In the genomic region with DNA sequence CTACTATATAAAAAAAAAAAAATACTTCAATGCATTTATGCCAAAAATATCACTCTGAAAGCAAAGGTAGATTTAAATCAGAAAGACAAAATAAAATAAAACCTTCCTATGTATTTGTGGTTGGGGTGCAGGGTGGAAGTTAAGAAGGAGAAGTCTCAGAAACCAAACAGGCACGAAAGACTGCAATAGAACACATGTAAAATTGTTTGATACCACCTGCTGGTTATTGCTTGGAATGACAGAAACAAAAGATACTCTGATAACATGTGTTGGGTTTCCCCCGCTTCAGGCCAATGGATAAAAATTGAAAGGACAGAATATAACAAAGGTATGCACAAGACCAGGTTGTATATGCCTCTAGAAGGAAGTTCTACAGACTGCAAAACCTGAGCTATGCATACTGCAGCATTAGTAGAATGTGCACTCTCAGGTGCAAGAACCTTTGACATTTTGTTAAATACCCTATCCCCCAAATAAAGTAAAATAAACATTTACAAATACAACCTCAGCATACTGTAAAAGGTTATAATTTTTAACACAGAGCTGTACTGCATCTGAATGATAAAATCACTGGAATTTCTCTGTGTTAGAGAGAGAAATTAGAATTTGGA, we compare ENCODE assay signal across 8 cellular contexts.
DNase-seq lines count a peak whose midpoint lies in the region; ATAC-seq and TF ChIP-seq lines count a peak whose summit lies in the region.

No MANE protein-coding gene starts in this region.

- H3K79me2 ChIP-seq in smooth muscle cell (ENCODE audit: low read depth) = no peaks in the 10 kb centered on the region

- intact Hi-C loops in heart right ventricle (cut with DNase I) (loop anchor here in 7 of 10 donors (5.0 to 10.0 kb wide), 9 partner anchors 716 to 1516 kb away; no protein-coding TSS in a partner anchor), Right ventricle myocardium superior (cut with DNase I) (loop anchor here (10.0 kb wide), 2 partner anchors 726 to 816 kb away; no protein-coding TSS in a partner anchor)
- intact Hi-C loops in activated CD4-positive, alpha-beta T cell treated with anti-CD3 and anti-CD28 coated beads, Interleukin-2, amount 10 ng/mL, durations not matched to agents 24 days and 14 days (cut with micrococcal nuclease) = loop anchor here (5.0 kb wide), 1 partner anchor 1509 kb away; no protein-coding TSS in a partner anchor

- H3K4me3 ChIP-seq in heart right ventricle (no peak overlapping the region), smooth muscle cell (no peak overlapping the region)

- no peaks in the 10 kb centered on the region for H4K20me1 ChIP-seq in smooth muscle cell (ENCODE audit: low read depth)

- no peak overlapping the region for H3K9ac ChIP-seq in smooth muscle cell (ENCODE audit: low read depth)

- H3K9me3 Mint-ChIP-seq in endothelial cell (ENCODE audit: unreplicated experiment) = peaks cover 7% of the 10 kb centered on the region
- H3K9me3 Mint-ChIP-seq in activated CD4-positive, alpha-beta T cell treated with anti-CD3 and anti-CD28 coated beads, Interleukin-2, amount 10 ng/mL, durations not matched to agents 24 days and 14 days = no peaks in the 10 kb centered on the region

- TF ChIP-seq CTCF in heart right ventricle (IDR thresholded peaks at IDR 0.05) (peak in 8 of 9 donors; percentile 5 to 56 (median 44)), endothelial cell (IDR thresholded peaks at IDR 0.05; ENCODE audit: unreplicated experiment) (peak; percentile 41), smooth muscle cell (IDR thresholded peaks at IDR 0.05; ENCODE audit: borderline replicate concordance, insufficient read depth, poor library complexity, severe bottlenecking) (peak; percentile 43)

- 21 to 33% methylated on average over 2 of the region's 2 CpGs for WGBS in heart right ventricle, 2 donors
- 68% methylated on average over 2 of the region's 2 CpGs for WGBS in smooth muscle cell (ENCODE audit: low lambda C conversion rate)

- H3K27ac ChIP-seq in heart right ventricle (no peak overlapping the region), smooth muscle cell (ENCODE audit: low read depth) (no peak overlapping the region)

- DNase-seq in heart right ventricle (no peak), Right ventricle myocardium superior (no peak), NCI-H748 (lab: John Stamatoyannopoulos, UW; ENCODE audit: unreplicated experiment) (peak; percentile 6), endothelial cell (ENCODE audit: low spot score) (no peak), smooth muscle cell (lab: John Stamatoyannopoulos, UW; ENCODE audit: unreplicated experiment) (no peak), DMS79 treated with DMSO at 0.1 percent for 48 hours (lab: John Stamatoyannopoulos, UW) (no peak)
- no peak for DNase-seq in activated CD4-positive, alpha-beta T cell treated with anti-CD3 and anti-CD28 coated beads, Interleukin-2, amount 10 ng/mL, durations not matched to agents 24 days and 14 days

- H3K4me3 Mint-ChIP-seq in endothelial cell (ENCODE audit: unreplicated experiment) = no peak overlapping the region
- no peak overlapping the region for H3K4me3 Mint-ChIP-seq in activated CD4-positive, alpha-beta T cell treated with anti-CD3 and anti-CD28 coated beads, Interleukin-2, amount 10 ng/mL, durations not matched to agents 24 days and 14 days

- no peaks in the 10 kb centered on the region for H3K27me3 Mint-ChIP-seq in endothelial cell (ENCODE audit: unreplicated experiment)
- H3K27me3 Mint-ChIP-seq in activated CD4-positive, alpha-beta T cell treated with anti-CD3 and anti-CD28 coated beads, Interleukin-2, amount 10 ng/mL, durations not matched to agents 24 days and 14 days = no peaks in the 10 kb centered on the region

- H3K27me3 ChIP-seq in heart right ventricle = no peaks in the 10 kb centered on the region
- H3K27me3 ChIP-seq in smooth muscle cell (ENCODE audit: low read depth) = no peaks in the 10 kb centered on the region

- H3K36me3 ChIP-seq in heart right ventricle = no peaks in the 10 kb centered on the region
- no peaks in the 10 kb centered on the region for H3K36me3 ChIP-seq in smooth muscle cell (ENCODE audit: low read depth)

- H3K27ac Mint-ChIP-seq in endothelial cell (ENCODE audit: unreplicated experiment) = no peak overlapping the region
- no peak overlapping the region for H3K27ac Mint-ChIP-seq in activated CD4-positive, alpha-beta T cell treated with anti-CD3 and anti-CD28 coated beads, Interleukin-2, amount 10 ng/mL, durations not matched to agents 24 days and 14 days

- ATAC-seq in heart right ventricle (no peak), Right ventricle myocardium superior (ENCODE audit: poor library complexity) (no peak), HG02981 (IDR thresholded peaks at IDR 0.05; ENCODE audit: unreplicated experiment) (peak; percentile 95)

- no peak overlapping the region for H3K4me2 ChIP-seq in smooth muscle cell

- H3F3A ChIP-seq in smooth muscle cell (ENCODE audit: low read depth) = no peaks in the 10 kb centered on the region

- no peaks in the 10 kb centered on the region for H3K9me3 ChIP-seq in heart right ventricle
- no peaks in the 10 kb centered on the region for H3K9me3 ChIP-seq in smooth muscle cell (replicated peaks; ENCODE audit: low read depth)

- no peaks in the 10 kb centered on the region for H3K36me3 Mint-ChIP-seq in endothelial cell (ENCODE audit: low read depth, unreplicated experiment)
- H3K36me3 Mint-ChIP-seq in activated CD4-positive, alpha-beta T cell treated with anti-CD3 and anti-CD28 coated beads, Interleukin-2, amount 10 ng/mL, durations not matched to agents 24 days and 14 days (ENCODE audit: low read depth) = no peaks in the 10 kb centered on the region

- no peak overlapping the region for H2AFZ ChIP-seq in smooth muscle cell (ENCODE audit: low read depth)

- no peaks in the 10 kb centered on the region for H3K4me1 Mint-ChIP-seq in endothelial cell (ENCODE audit: unreplicated experiment)
- no peaks in the 10 kb centered on the region for H3K4me1 Mint-ChIP-seq in activated CD4-positive, alpha-beta T cell treated with anti-CD3 and anti-CD28 coated beads, Interleukin-2, amount 10 ng/mL, durations not matched to agents 24 days and 14 days

- H3K4me1 ChIP-seq in heart right ventricle (no peaks in the 10 kb centered on the region), smooth muscle cell (ENCODE audit: low read depth) (no peaks in the 10 kb centered on the region)
